In the genomic region with DNA sequence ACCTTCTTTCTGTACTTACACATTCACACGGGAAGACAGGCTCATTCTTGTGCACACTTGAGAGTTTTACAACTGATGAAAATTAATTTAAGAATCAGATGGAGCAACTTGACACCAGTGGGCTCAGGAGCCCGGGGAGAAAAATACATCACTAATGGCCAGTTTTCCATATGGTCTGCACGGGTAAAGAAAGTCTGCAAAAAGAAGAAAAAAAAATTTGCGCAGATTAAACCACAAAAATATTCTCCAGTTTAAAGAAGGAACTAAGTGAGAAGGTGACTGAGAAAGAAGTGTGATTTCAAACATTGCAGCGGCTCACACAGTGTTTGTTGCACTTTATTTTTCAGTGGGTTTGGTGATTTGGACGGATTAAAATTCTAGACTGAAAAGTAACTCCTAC, we compare ENCODE assay signal across 9 cellular contexts. TPM values are rescaled to one million over a fixed set of nuclear protein-coding genes. Genes with fewer than 3 reads are reported as not detected.
A peak's percentile ranks its signal among the peaks of the same experiment; 100 is the strongest.
DNase-seq lines count a peak whose midpoint lies in the region; ATAC-seq, FAIRE-seq and TF ChIP-seq lines count a peak whose summit lies in the region.
"Had no signal": no experiment of that assay in that cellular context is flagged by ENCODE, and none has a peak within 500 bp of the region (broad histone marks: within the 10 kb centered on the region; RNA-seq: fewer than 3 reads in every experiment).

TSS of gene TULP4 (plus strand) at position 301 of the 400 bp plus-strand sequence. CDS start 1,552 bp downstream, outside the sequence.

- H3K14ac ChIP-seq in mesenchymal stem cell (ENCODE audit: low read length in 2 of 2), result no peak within 1 kb of the TSS

- H4K91ac ChIP-seq in mesenchymal stem cell (ENCODE audit: low read length), result no peak within 1 kb of the TSS

- CTCF ChIA-PET in CD4-positive, alpha-beta T cell (lab: Charles Lee), result no interaction called here

- peaks cover 19% of the 10 kb centered on the region for H3K79me1 ChIP-seq in mesenchymal stem cell (replicated peaks; ENCODE audit: low read length, poor library complexity, severe bottlenecking)

- H3K27ac ChIP-seq in CD4-positive, alpha-beta T cell (ENCODE audit: low read depth, low read length), result no peak within 1 kb of the TSS
- H3K27ac ChIP-seq in SK-N-MC (peak within 1 kb of the TSS; percentile 57), mesenchymal stem cell (ENCODE audit: low read length, poor library complexity, severe bottlenecking) (no peak within 1 kb of the TSS)

- no peak within 1 kb of the TSS for H3K4me2 ChIP-seq in mesenchymal stem cell (ENCODE audit: low read length, poor library complexity, severe bottlenecking)

- no peak within 1 kb of the TSS for H2BK15ac ChIP-seq in mesenchymal stem cell (ENCODE audit: low read depth, poor library complexity, severe bottlenecking)

- POLR2A ChIA-PET in CD4-positive, alpha-beta T cell (lab: Charles Lee), result no interaction called here

- H2BK12ac ChIP-seq in mesenchymal stem cell (ENCODE audit: low read length in 2 of 2), result no peak within 1 kb of the TSS

- no peak within 1 kb of the TSS for H2BK5ac ChIP-seq in mesenchymal stem cell (ENCODE audit: low read depth, low read length, poor library complexity, severe bottlenecking)

- H3K9me3 Mint-ChIP-seq in CD4-positive, alpha-beta T cell, result peaks cover 3% of the 10 kb centered on the region

- H3K4ac ChIP-seq in mesenchymal stem cell (ENCODE audit: low read depth in 1 of 2, low read length in 2 of 2), result no peak within 1 kb of the TSS

- H3K27me3 ChIP-seq in CD4-positive, alpha-beta T cell (ENCODE audit: control insufficient read depth, insufficient read depth, low read length), result no peaks in the 10 kb centered on the region
- no peaks in the 10 kb centered on the region for H3K27me3 ChIP-seq in mesenchymal stem cell (ENCODE audit: control insufficient read depth in 1 of 2, insufficient read depth in 1 of 2, low read length in 2 of 2)

- no peaks in the 10 kb centered on the region for H3K27me3 Mint-ChIP-seq in CD4-positive, alpha-beta T cell

- H3K4me1 ChIP-seq in mesenchymal stem cell (ENCODE audit: control insufficient read depth, insufficient read depth, low read depth, low read length), result no peaks in the 10 kb centered on the region

- H3K4me3 Mint-ChIP-seq in CD4-positive, alpha-beta T cell, result no peak within 1 kb of the TSS

- FAIRE-seq in frontal cortex (lab: Jason Lieb, UNC), result no peak
- no peak for FAIRE-seq in GM19239 (lab: Jason Lieb, UNC)

- H4K8ac ChIP-seq in mesenchymal stem cell (ENCODE audit: low read length), result no peak within 1 kb of the TSS

- no peaks in the 10 kb centered on the region for H3K9me3 ChIP-seq in CD4-positive, alpha-beta T cell (ENCODE audit: control insufficient read depth, low read length)
- no peaks in the 10 kb centered on the region for H3K9me3 ChIP-seq in SK-N-MC (ENCODE audit: low read depth, low read length)
- H3K9me3 ChIP-seq in mesenchymal stem cell (ENCODE audit: control insufficient read depth, low read length), result peaks cover 4% of the 10 kb centered on the region

- no peak within 1 kb of the TSS for H3K9ac ChIP-seq in SK-N-MC (ENCODE audit: insufficient read length)
- H3K9ac ChIP-seq in mesenchymal stem cell (ENCODE audit: low read length), result no peak within 1 kb of the TSS

- DNase-seq in CD4-positive, alpha-beta T cell, result no peak
- no peak for DNase-seq in SK-N-MC (ENCODE audit: low read depth, low spot score)
- DNase-seq in frontal cortex (ENCODE audit: low spot score in 2 of 2), result no peak
- no peak for DNase-seq in occipital lobe (lab: John Stamatoyannopoulos, UW)
- DNase-seq in SKM-1 treated with dmso at 0.1 percent for 144 hours (lab: John Stamatoyannopoulos, UW; ENCODE audit: unreplicated experiment), result no peak
- no peak for DNase-seq in mesenchymal stem cell
- no peak for DNase-seq in stimulated activated naive CD4-positive, alpha-beta T cell (lab: John Stamatoyannopoulos, UW)
- DNase-seq in GM19239 (ENCODE audit: insufficient read length, low spot score), result no peak
- DNase-seq: SW 1271 had no signal

- no peak within 1 kb of the TSS for H2AFZ ChIP-seq in mesenchymal stem cell (ENCODE audit: low read depth, low read length)

- no peak for ATAC-seq in CD4-positive, alpha-beta T cell (ENCODE audit: poor library complexity)

- no peak within 1 kb of the TSS for H2AK5ac ChIP-seq in mesenchymal stem cell (ENCODE audit: low read length, severe bottlenecking)

- H2BK120ac ChIP-seq in mesenchymal stem cell (ENCODE audit: low read depth, low read length), result no peak within 1 kb of the TSS

- H3K36me3 ChIP-seq in SK-N-MC (ENCODE audit: insufficient read depth, low read length) (peaks cover 45% of the 10 kb centered on the region), mesenchymal stem cell (ENCODE audit: control insufficient read depth in 1 of 2, insufficient read depth in 2 of 2, low read depth in 1 of 2, low read length in 2 of 2) (peaks cover 12 to 41% of the 10 kb centered on the region in 2 experiments)

- intact Hi-C loops in CD4-positive, alpha-beta T cell (cut with DNase I, micrococcal nuclease), result no loop called here

- H3K23ac ChIP-seq in mesenchymal stem cell (ENCODE audit: low read length in 2 of 2), result no peak within 1 kb of the TSS

- H3K27ac Mint-ChIP-seq in CD4-positive, alpha-beta T cell, result no peak within 1 kb of the TSS

- no peak within 1 kb of the TSS for H3K4me3 ChIP-seq in SK-N-MC
- H3K4me3 ChIP-seq in mesenchymal stem cell (ENCODE audit: insufficient read depth in 1 of 2, low read depth in 1 of 2, low read length in 2 of 2), result no peak within 1 kb of the TSS

- no peak within 1 kb of the TSS for H3K18ac ChIP-seq in mesenchymal stem cell (ENCODE audit: low read depth in 1 of 2, low read length in 2 of 2)

- H3K36me3 Mint-ChIP-seq in CD4-positive, alpha-beta T cell (ENCODE audit: low read depth), result peaks cover 74% of the 10 kb centered on the region

- WGBS in mesenchymal stem cell, result 81% methylated on average over 6 of the region's 6 CpGs

- H3K4me1 Mint-ChIP-seq in CD4-positive, alpha-beta T cell (ENCODE audit: low read depth), result peaks cover 4% of the 10 kb centered on the region

- TF ChIP-seq CTCF in CD4-positive, alpha-beta T cell (IDR thresholded peaks at IDR 0.05), result no peak

RNA-seq across cellular contexts. Expression of gene TULP4, which starts in this region (rescaled TPM):
- 10 to 100 TPM; 66.1 to 68.2 TPM for total RNA-seq in CD4-positive, alpha-beta T cell
- total RNA-seq in frontal cortex (1,613 TPM), occipital lobe (1,454 TPM)
- 19.5 TPM for polyA plus RNA-seq in mesenchymal stem cell (2013, experiment 1 of 2)
- 17.6 TPM for polyA plus RNA-seq in mesenchymal stem cell (2013, experiment 2 of 2)

Comparison
In these comparisons a context has a peak if more than half of its experiments do, and no peak if none do; other contexts are left out.
1. RNA of gene TULP4 (total RNA-seq): 1,613 TPM in frontal cortex (single experiment) and 1,454 TPM in occipital lobe (single experiment); 66.1 to 68.2 TPM in CD4-positive, alpha-beta T cell; every median in the first group is over 10 times any median in the second.